27 cellular contexts compared by ENCODE assay signal in genomic region chr2:37878536-37878935, GRCh38.
"Had no signal": no experiment of that assay in that cellular context is flagged by ENCODE, and none has a peak within 500 bp of the region (broad histone marks: within the 10 kb centered on the region; RNA-seq: fewer than 3 reads in every experiment).

No MANE protein-coding gene starts in this region.

- ATAC-seq: stimulated activated effector memory CD8-positive, alpha-beta T cell treated with anti-CD3 and anti-CD28 coated beads, Interleukin-12 subunit alpha, Interleukin-12 subunit beta, amount 100 ng/mL, for 72 hours; stimulated activated memory B cell treated with anti-CD40 and anti-IgM and Interleukin-4, amounts not matched to agents 10 μg/mL and 1 μg/mL and 100 μg/mL, for 72 hours; stimulated activated naive B cell treated with anti-CD40 and anti-IgM and Interleukin-4, amounts not matched to agents 10 μg/mL and 1 μg/mL and 100 μg/mL, for 72 hours; stimulated activated naive CD8-positive, alpha-beta T cell treated with anti-CD3 and anti-CD28 coated beads, Interleukin-15, amount 100 ng/mL, for 72 hours; stimulated activated naive CD8-positive, alpha-beta T cell treated with anti-CD3 and anti-CD28 coated beads, Interleukin-15, Interleukin-2, amounts not matched to agents 100 U/mL and 50 U/mL, for 24 hours; upper lobe of right lung had no signal

- FAIRE-seq: urothelium cell line had no signal

- H3K27ac ChIP-seq: stomach, suprapubic skin, testis, thoracic aorta, thyroid gland, tibial artery, tibial nerve, transverse colon, upper lobe of left lung, upper lobe of right lung, uterus, vagina had no signal

- H3K27me3 ChIP-seq: suprapubic skin, testis, thyroid gland, tibial artery, tibial nerve, transverse colon, upper lobe of left lung, uterus, vagina had no signal

- DNase-seq: stimulated activated CD4-positive, alpha-beta T cell treated with anti-CD3 and anti-CD28 coated beads, Interleukin-2, amount 100 ng/mL, for 48 hours; stimulated activated CD4-positive, alpha-beta T cell treated with anti-CD3 and anti-CD28 coated beads, Interleukin-4, amount 100 ng/mL, for 1 hour; stimulated activated CD4-positive, alpha-beta T cell treated with anti-CD3 and anti-CD28 coated beads, Interleukin-4, amount 100 ng/mL, for 24 hours; stimulated activated CD4-positive, alpha-beta T cell treated with anti-CD3 and anti-CD28 coated beads, Interleukin-4, amount 100 ng/mL, for 4 hours; stimulated activated CD8-positive, alpha-beta memory T cell treated with anti-CD3 and anti-CD28 coated beads, Interleukin-4, amount 100 ng/mL, for 48 hours; stimulated activated naive B cell treated with anti-CD40 and anti-IgM and Interleukin-4, amounts not matched to agents 10 μg/mL and 1 μg/mL and 100 μg/mL, for 72 hours; stimulated activated naive CD4-positive, alpha-beta T cell; stimulated activated naive CD4-positive, alpha-beta T cell treated with Interleukin-2 at 50 U/mL for 16 hours; stimulated activated naive CD8-positive, alpha-beta T cell treated with anti-CD3 and anti-CD28 coated beads, Interleukin-15, amount 100 ng/mL, for 72 hours; stimulated activated naive CD8-positive, alpha-beta T cell treated with anti-CD3 and anti-CD28 coated beads, Interleukin-15, Interleukin-2, amounts not matched to agents 100 U/mL and 50 U/mL, for 24 hours; stomach; substantia nigra; testis; thyroid gland; tibial artery; transverse colon; trophoblast cell; upper lobe of left lung; upper lobe of right lung; uterus had no signal

- H3K4me3 ChIP-seq: stomach, suprapubic skin, testis, thoracic aorta, thyroid gland, tibial artery, tibial nerve, transverse colon, upper lobe of left lung, upper lobe of right lung, uterus, vagina had no signal

- H3K36me3 ChIP-seq: stomach, suprapubic skin, thoracic aorta, thyroid gland, tibial artery, tibial nerve, transverse colon, upper lobe of left lung, upper lobe of right lung, uterus, vagina had no signal

- H3K4me1 ChIP-seq: thyroid gland, upper lobe of right lung, uterus, vagina had no signal

- H3K9me3 ChIP-seq: stomach, suprapubic skin, testis, thoracic aorta, thyroid gland, tibial artery, tibial nerve, transverse colon, upper lobe of left lung, upper lobe of right lung, uterus, vagina had no signal
